In the genomic region with DNA sequence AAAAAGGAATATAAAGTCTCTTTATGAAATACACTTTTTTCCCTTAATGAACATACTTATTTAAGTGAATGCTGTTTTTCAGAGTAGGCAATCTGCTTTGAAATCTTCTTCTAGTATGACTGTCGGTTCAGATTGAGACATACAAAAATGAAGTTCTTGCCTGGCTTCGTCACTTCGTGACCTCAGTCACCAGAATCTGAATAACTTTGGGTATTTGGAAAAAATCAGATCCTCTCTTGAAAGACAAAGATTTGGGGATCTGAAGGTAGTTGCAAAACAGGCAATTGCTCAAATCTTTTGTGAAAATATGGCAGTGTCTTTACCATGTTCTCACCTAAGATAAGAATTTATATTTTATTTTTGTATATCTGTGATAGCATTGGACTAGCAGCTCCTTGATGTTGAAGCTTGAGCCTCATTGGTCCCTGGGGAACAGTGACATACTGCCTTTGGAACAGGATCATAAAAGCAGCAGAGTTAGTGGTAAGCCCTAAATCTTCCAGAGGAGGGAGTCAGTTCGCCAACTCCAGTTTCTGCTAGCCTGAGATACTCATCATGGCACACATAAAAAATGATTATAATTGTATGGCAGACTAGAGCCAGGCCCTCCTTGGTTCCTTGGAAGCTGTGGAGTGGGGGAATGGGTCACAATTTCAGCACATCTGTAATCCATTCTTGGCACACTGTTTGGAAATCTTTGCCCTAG, we compare ENCODE assay signal across 2 cellular contexts.
TF ChIP-seq lines count a peak whose summit lies in the region.

No MANE protein-coding gene starts in this region.

TF ChIP-seq in Ishikawa, 13 proteins besides CTCF, POLR2A, EP300 and RAD21 (continued from another document):
- TF ChIP-seq, protein P1, sequence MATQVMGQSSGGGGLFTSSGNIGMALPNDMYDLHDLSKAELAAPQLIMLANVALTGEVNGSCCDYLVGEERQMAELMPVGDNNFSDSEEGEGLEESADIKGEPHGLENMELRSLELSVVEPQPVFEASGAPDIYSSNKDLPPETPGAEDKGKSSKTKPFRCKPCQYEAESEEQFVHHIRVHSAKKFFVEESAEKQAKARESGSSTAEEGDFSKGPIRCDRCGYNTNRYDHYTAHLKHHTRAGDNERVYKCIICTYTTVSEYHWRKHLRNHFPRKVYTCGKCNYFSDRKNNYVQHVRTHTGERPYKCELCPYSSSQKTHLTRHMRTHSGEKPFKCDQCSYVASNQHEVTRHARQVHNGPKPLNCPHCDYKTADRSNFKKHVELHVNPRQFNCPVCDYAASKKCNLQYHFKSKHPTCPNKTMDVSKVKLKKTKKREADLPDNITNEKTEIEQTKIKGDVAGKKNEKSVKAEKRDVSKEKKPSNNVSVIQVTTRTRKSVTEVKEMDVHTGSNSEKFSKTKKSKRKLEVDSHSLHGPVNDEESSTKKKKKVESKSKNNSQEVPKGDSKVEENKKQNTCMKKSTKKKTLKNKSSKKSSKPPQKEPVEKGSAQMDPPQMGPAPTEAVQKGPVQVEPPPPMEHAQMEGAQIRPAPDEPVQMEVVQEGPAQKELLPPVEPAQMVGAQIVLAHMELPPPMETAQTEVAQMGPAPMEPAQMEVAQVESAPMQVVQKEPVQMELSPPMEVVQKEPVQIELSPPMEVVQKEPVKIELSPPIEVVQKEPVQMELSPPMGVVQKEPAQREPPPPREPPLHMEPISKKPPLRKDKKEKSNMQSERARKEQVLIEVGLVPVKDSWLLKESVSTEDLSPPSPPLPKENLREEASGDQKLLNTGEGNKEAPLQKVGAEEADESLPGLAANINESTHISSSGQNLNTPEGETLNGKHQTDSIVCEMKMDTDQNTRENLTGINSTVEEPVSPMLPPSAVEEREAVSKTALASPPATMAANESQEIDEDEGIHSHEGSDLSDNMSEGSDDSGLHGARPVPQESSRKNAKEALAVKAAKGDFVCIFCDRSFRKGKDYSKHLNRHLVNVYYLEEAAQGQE (IDR thresholded peaks at IDR 0.05; ENCODE audit: low read depth), result no peak
- TF ChIP-seq FOXM1 (IDR thresholded peaks at IDR 0.05; ENCODE audit: borderline replicate concordance, low read depth), result no peak
- no peak for TF ChIP-seq CEBPB (IDR thresholded peaks at IDR 0.05)

TF ChIP-seq in WTC11, 78 proteins besides CTCF, POLR2A, EP300 and RAD21 (continued from another document):
- TF ChIP-seq, protein P2, sequence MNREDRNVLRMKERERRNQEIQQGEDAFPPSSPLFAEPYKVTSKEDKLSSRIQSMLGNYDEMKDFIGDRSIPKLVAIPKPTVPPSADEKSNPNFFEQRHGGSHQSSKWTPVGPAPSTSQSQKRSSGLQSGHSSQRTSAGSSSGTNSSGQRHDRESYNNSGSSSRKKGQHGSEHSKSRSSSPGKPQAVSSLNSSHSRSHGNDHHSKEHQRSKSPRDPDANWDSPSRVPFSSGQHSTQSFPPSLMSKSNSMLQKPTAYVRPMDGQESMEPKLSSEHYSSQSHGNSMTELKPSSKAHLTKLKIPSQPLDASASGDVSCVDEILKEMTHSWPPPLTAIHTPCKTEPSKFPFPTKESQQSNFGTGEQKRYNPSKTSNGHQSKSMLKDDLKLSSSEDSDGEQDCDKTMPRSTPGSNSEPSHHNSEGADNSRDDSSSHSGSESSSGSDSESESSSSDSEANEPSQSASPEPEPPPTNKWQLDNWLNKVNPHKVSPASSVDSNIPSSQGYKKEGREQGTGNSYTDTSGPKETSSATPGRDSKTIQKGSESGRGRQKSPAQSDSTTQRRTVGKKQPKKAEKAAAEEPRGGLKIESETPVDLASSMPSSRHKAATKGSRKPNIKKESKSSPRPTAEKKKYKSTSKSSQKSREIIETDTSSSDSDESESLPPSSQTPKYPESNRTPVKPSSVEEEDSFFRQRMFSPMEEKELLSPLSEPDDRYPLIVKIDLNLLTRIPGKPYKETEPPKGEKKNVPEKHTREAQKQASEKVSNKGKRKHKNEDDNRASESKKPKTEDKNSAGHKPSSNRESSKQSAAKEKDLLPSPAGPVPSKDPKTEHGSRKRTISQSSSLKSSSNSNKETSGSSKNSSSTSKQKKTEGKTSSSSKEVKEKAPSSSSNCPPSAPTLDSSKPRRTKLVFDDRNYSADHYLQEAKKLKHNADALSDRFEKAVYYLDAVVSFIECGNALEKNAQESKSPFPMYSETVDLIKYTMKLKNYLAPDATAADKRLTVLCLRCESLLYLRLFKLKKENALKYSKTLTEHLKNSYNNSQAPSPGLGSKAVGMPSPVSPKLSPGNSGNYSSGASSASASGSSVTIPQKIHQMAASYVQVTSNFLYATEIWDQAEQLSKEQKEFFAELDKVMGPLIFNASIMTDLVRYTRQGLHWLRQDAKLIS (CRISPR knock-in tag; IDR thresholded peaks at IDR 0.05; ENCODE audit: borderline replicate concordance), result no peak
- TF ChIP-seq NFATC4 (CRISPR knock-in tag; IDR thresholded peaks at IDR 0.05) (no peak), ATF1 (CRISPR knock-in tag; IDR thresholded peaks at IDR 0.05) (no peak), RORB (CRISPR knock-in tag; IDR thresholded peaks at IDR 0.05) (no peak), SOX15 (CRISPR knock-in tag; IDR thresholded peaks at IDR 0.05) (no peak), FOXJ3 (CRISPR knock-in tag; IDR thresholded peaks at IDR 0.05; ENCODE audit: borderline replicate concordance) (no peak), ZNF219 (CRISPR knock-in tag; IDR thresholded peaks at IDR 0.05; ENCODE audit: borderline replicate concordance) (no peak), NR3C1 (CRISPR knock-in tag; conservative IDR thresholded peaks at IDR 0.05; ENCODE audit: low read depth) (no peak)
